In the genomic region with DNA sequence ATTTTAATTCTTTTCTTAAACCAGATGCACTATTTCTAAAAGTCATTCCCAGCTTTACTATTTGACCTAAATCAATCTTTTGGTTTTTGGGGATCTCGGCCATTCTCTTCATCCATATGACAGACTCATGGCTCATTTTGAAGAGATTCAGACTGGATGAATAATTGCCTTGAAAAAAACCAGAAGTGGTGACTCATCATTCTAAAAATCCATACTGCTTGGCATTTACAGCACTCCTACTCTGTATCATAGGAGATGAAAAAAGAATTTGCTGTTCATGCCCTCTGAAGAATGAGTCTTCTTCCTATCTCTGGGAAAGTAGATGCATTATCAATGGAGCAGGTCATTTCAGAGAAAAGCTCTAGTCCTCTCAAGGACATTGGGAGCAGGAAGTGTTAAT, we compare ENCODE assay signal across 16 cellular contexts.
DNase-seq lines count a peak whose midpoint lies in the region; ATAC-seq, FAIRE-seq and TF ChIP-seq lines count a peak whose summit lies in the region.
"Had no signal": no experiment of that assay in that cellular context is flagged by ENCODE, and none has a peak within 500 bp of the region (broad histone marks: within the 10 kb centered on the region; RNA-seq: fewer than 3 reads in every experiment).

No MANE protein-coding gene starts in this region.

- TF ChIP-seq CTCF in upper lobe of left lung (IDR thresholded peaks at IDR 0.05), result no peak

- no peaks in the 10 kb centered on the region for H3K36me3 ChIP-seq in upper lobe of left lung

- no peaks in the 10 kb centered on the region for H3K9me3 ChIP-seq in upper lobe of left lung

- peak; percentile 88 for FAIRE-seq in RCC 7860 (lab: Jason Lieb, UNC)
- FAIRE-seq: GM18507 had no signal

- ATAC-seq in upper lobe of left lung (ENCODE audit: low FRiP score in 2 of 2), result no peak

- no peak overlapping the region for H3K4me3 ChIP-seq in upper lobe of left lung

- peak overlapping the region; percentile 41 for H3K27ac ChIP-seq in caudate nucleus (ENCODE audit: low read depth, low read length)
- H3K27ac ChIP-seq in upper lobe of left lung, result no peak overlapping the region
- H3K27ac ChIP-seq: KMS-11 had no signal

- 86 to 95% methylated on average over 1 of the region's 1 CpG for WGBS in upper lobe of left lung, 2 donors

- peak; percentile 60 for DNase-seq in HCEC 1CT
- DNase-seq in RCC 7860 (ENCODE audit: low spot score), result peak; percentile 56
- DNase-seq in caudate nucleus (lab: John Stamatoyannopoulos, UW), result peak in 1 of 61 donors; percentile 13
- peak; percentile 11 for DNase-seq in renal cortical epithelial cell (ENCODE audit: low read depth)
- no peak for DNase-seq in GF-D8 (lab: John Stamatoyannopoulos, UW)
- DNase-seq in upper lobe of left lung, result no peak
- no peak for DNase-seq in dermis blood vessel endothelial cell
- DNase-seq: activated CD4-positive, alpha-beta memory T cell treated with anti-CD3 and anti-CD28 coated beads, Interleukin-2, amount 10 ng/mL, durations not matched to agents 7 days and 5 days; CD4-positive, alpha-beta memory T cell; GDM1; NCI-H2029; NCI-H82; nephron progenitor cell; stimulated activated naive B cell treated with anti-CD40 and anti-IgM and Interleukin-4, amounts not matched to agents 10 μg/mL and 1 μg/mL and 100 μg/mL, for 72 hours had no signal

- TF ChIP-seq EP300 in upper lobe of left lung (IDR thresholded peaks at IDR 0.05), result no peak

- H3K4me1 ChIP-seq in upper lobe of left lung, result no peaks in the 10 kb centered on the region

- H3K27me3 ChIP-seq in upper lobe of left lung, result no peaks in the 10 kb centered on the region

- TF ChIP-seq POLR2A in upper lobe of left lung (IDR thresholded peaks at IDR 0.05), result no peak

Comparison
In these comparisons a context has a peak if more than half of its experiments do, and no peak if none do; other contexts are left out.
1. DNase-seq: peak in HCEC 1CT (single experiment), RCC 7860 (single experiment) and renal cortical epithelial cell (single experiment); none in GF-D8 (single experiment), upper lobe of left lung (0 of 2) and dermis blood vessel endothelial cell (single experiment).